8 cellular contexts compared by ENCODE assay signal in genomic region chr3:52339612-52340011, GRCh38. TPM values are rescaled to one million over a fixed set of nuclear protein-coding genes. Genes with fewer than 3 reads are reported as not detected.
DNase-seq lines count a peak whose midpoint lies in the region; ATAC-seq and TF ChIP-seq lines count a peak whose summit lies in the region.

No MANE protein-coding gene starts in this region.

- intact Hi-C loops in CD8-positive, alpha-beta T cell (cut with DNase I, micrococcal nuclease) = loop anchor here (1.0 to 10.0 kb wide), 5 partner anchors 48 to 338 kb away; partner anchors contain the start of gene WDR82 (in 1 of the 2)
- intact Hi-C loops in naive thymus-derived CD4-positive, alpha-beta T cell (cut with micrococcal nuclease) = loop anchor here (1.0 to 10.0 kb wide), 8 partner anchors 48 to 397 kb away; partner anchors contain the start of gene PARP3 (in 1 of the 2)

- TF ChIP-seq CTCF in CD8-positive, alpha-beta T cell (IDR thresholded peaks at IDR 0.05) = peak; percentile 93

- H3K36me3 Mint-ChIP-seq in CD8-positive, alpha-beta T cell = peaks cover 59% of the 10 kb centered on the region
- peaks cover 0 to 28% (median 11%) of the 10 kb centered on the region in 5 donors for H3K36me3 Mint-ChIP-seq in naive thymus-derived CD4-positive, alpha-beta T cell

- peak; percentile 90 for ATAC-seq in CD8-positive, alpha-beta T cell
- ATAC-seq in esophagus mucosa = peak; percentile 71
- ATAC-seq in naive thymus-derived CD4-positive, alpha-beta T cell = peak; percentile 92
- no peak for ATAC-seq in GM18519 (IDR thresholded peaks at IDR 0.05; ENCODE audit: low FRiP score, unreplicated experiment)
- no peak for ATAC-seq in HG02759 (IDR thresholded peaks at IDR 0.05; ENCODE audit: unreplicated experiment)

- no peak overlapping the region for H3K27ac Mint-ChIP-seq in CD8-positive, alpha-beta T cell
- H3K27ac Mint-ChIP-seq in naive thymus-derived CD4-positive, alpha-beta T cell = peak overlapping the region in 7 of 9 donors; percentile 1 to 78 (median 40)

- H3K27ac ChIP-seq in CD8-positive, alpha-beta T cell (ENCODE audit: low read depth, low read length) = no peak overlapping the region
- H3K27ac ChIP-seq in naive thymus-derived CD4-positive, alpha-beta T cell (ENCODE audit: low read depth, low read length) = no peak overlapping the region

- no peaks in the 10 kb centered on the region for H3K27me3 Mint-ChIP-seq in CD8-positive, alpha-beta T cell (ENCODE audit: low read depth)
- H3K27me3 Mint-ChIP-seq in naive thymus-derived CD4-positive, alpha-beta T cell = no peaks in the 10 kb centered on the region

- DNase-seq in CD8-positive, alpha-beta T cell = peak in 6 of 7 experiments; percentile 16 to 62 (median 44)
- DNase-seq in HK-2 (ENCODE audit: unreplicated experiment) (peak; percentile 14), NCI-H526 (lab: John Stamatoyannopoulos, UW) (peak; percentile 78 to 91)
- DNase-seq in activated CD4-positive, alpha-beta T cell treated with anti-CD3 and anti-CD28 coated beads, Interleukin-2, amount 50 U/mL, for 4 hours = peak; percentile 12 to 15
- DNase-seq in naive thymus-derived CD4-positive, alpha-beta T cell = peak in 7 of 9 donors; percentile 67 to 85 (median 76)

- peaks cover 3% of the 10 kb centered on the region for H3K36me3 ChIP-seq in CD8-positive, alpha-beta T cell (ENCODE audit: insufficient read depth, low read length)
- H3K36me3 ChIP-seq in naive thymus-derived CD4-positive, alpha-beta T cell (ENCODE audit: control insufficient read depth in 2 of 3, insufficient read depth in 3 of 3, low read length in 3 of 3) = peaks cover 0 to 17% (median 0%) of the 10 kb centered on the region in 3 experiments

- H3K9me3 ChIP-seq in CD8-positive, alpha-beta T cell (ENCODE audit: low read length) = no peaks in the 10 kb centered on the region
- H3K9me3 ChIP-seq in naive thymus-derived CD4-positive, alpha-beta T cell (ENCODE audit: control insufficient read depth in 2 of 3, low read length in 3 of 3) = no peaks in the 10 kb centered on the region

- no peaks in the 10 kb centered on the region for H3K27me3 ChIP-seq in CD8-positive, alpha-beta T cell (ENCODE audit: insufficient read depth, low read length)
- H3K27me3 ChIP-seq in naive thymus-derived CD4-positive, alpha-beta T cell (ENCODE audit: control insufficient read depth in 2 of 2, insufficient read depth in 2 of 2, low read length in 2 of 2) = no peaks in the 10 kb centered on the region

- H3K4me1 Mint-ChIP-seq in CD8-positive, alpha-beta T cell (ENCODE audit: low read depth) = peaks cover 5% of the 10 kb centered on the region
- peaks cover 7 to 16% (median 8%) of the 10 kb centered on the region in 7 donors for H3K4me1 Mint-ChIP-seq in naive thymus-derived CD4-positive, alpha-beta T cell

- no peaks in the 10 kb centered on the region for H3K4me1 ChIP-seq in CD8-positive, alpha-beta T cell (ENCODE audit: insufficient read depth, low read length)
- no peaks in the 10 kb centered on the region for H3K4me1 ChIP-seq in naive thymus-derived CD4-positive, alpha-beta T cell (ENCODE audit: control insufficient read depth in 2 of 2, insufficient read depth in 2 of 2, low read length in 2 of 2)

- no peaks in the 10 kb centered on the region for H3K9me3 Mint-ChIP-seq in CD8-positive, alpha-beta T cell
- peaks cover 0 to 2% (median 0%) of the 10 kb centered on the region in 11 donors for H3K9me3 Mint-ChIP-seq in naive thymus-derived CD4-positive, alpha-beta T cell

- POLR2A ChIA-PET in CD8-positive, alpha-beta T cell (lab: Charles Lee) = interaction anchor here (0.7 to 1.8 kb wide), 9 partner anchors 48 to 134 kb away, joined by 3 to 11 read pairs (median 4); partner anchors contain the start of genes PPM1M, TLR9 and WDR82
- POLR2A ChIA-PET in naive thymus-derived CD4-positive, alpha-beta T cell (lab: Charles Lee) = interaction anchor here (0.7 to 2.9 kb wide), 12 partner anchors 47 to 123 kb away, joined by 3 to 17 read pairs (median 6); partner anchors contain the start of genes GLYCTK and TWF2

- no peak overlapping the region for H3K4me3 Mint-ChIP-seq in CD8-positive, alpha-beta T cell
- no peak overlapping the region for H3K4me3 Mint-ChIP-seq in naive thymus-derived CD4-positive, alpha-beta T cell

- no peak overlapping the region for H3K4me3 ChIP-seq in CD8-positive, alpha-beta T cell (ENCODE audit: low read depth, low read length)
- H3K4me3 ChIP-seq in naive thymus-derived CD4-positive, alpha-beta T cell (ENCODE audit: low read length) = no peak overlapping the region

- CTCF ChIA-PET in CD8-positive, alpha-beta T cell (lab: Charles Lee) = interaction anchor here (0.6 to 15.2 kb wide), 63 partner anchors 10 to 1773 kb away, joined by 3 to 263 read pairs (median 5); partner anchors contain the start of genes DNAH1, GLYCTK, POC1A and TLR9
- CTCF ChIA-PET in naive thymus-derived CD4-positive, alpha-beta T cell (lab: Charles Lee) = interaction anchor here (0.6 to 4.5 kb wide), 37 partner anchors 8 to 1929 kb away, joined by 3 to 92 read pairs (median 6); partner anchors contain the start of genes GLYCTK, RPL29, TLR9 and TWF2

RNA-seq across cellular contexts. Expression of gene DNAH1, which starts 23.5 kb away (rescaled TPM):
- 10 to 100 TPM; 42.2 to 45.5 TPM for total RNA-seq in CD8-positive, alpha-beta T cell
- total RNA-seq in esophagus mucosa = 1.6 TPM
- total RNA-seq in naive thymus-derived CD4-positive, alpha-beta T cell = 10 to 100 TPM; 32.1 to 69.2 (median 49.0) TPM
- polyA plus RNA-seq in naive thymus-derived CD4-positive, alpha-beta T cell = 1 to 10 TPM in 1 of 2 donors, under 1 TPM in 1; 0.35 to 1.7 TPM

RNA-seq across cellular contexts. Expression of gene GLYCTK, which starts 52.0 kb away (rescaled TPM):
- total RNA-seq in CD8-positive, alpha-beta T cell = 10 to 100 TPM; 27.1 to 28.1 TPM
- total RNA-seq in esophagus mucosa = 7.2 TPM
- 10 to 100 TPM; 24.3 to 38.3 (median 32.8) TPM for total RNA-seq in naive thymus-derived CD4-positive, alpha-beta T cell
- 10 to 100 TPM in 1 of 2 donors, 1 to 10 TPM in 1; 8.0 to 15.5 TPM for polyA plus RNA-seq in naive thymus-derived CD4-positive, alpha-beta T cell

Comparison
In these comparisons a context has a peak if more than half of its experiments do, and no peak if none do; other contexts are left out.
1. ATAC-seq: peak in CD8-positive, alpha-beta T cell (single experiment), esophagus mucosa (single experiment) and naive thymus-derived CD4-positive, alpha-beta T cell (single experiment); none in GM18519 (single experiment) and HG02759 (single experiment).
2. DNase-seq: peak in every context shown above with its lines; median percentile 84 in NCI-H526; 76 in naive thymus-derived CD4-positive, alpha-beta T cell; 44 in CD8-positive, alpha-beta T cell; 14 in HK-2; 14 in activated CD4-positive, alpha-beta T cell treated with anti-CD3 and anti-CD28 coated beads, Interleukin-2, amount 50 U/mL, for 4 hours.
3. RNA of gene DNAH1, which starts 23.5 kb away (total RNA-seq): 32.1 to 69.2 TPM in naive thymus-derived CD4-positive, alpha-beta T cell and 42.2 to 45.5 TPM in CD8-positive, alpha-beta T cell; 1.6 TPM in esophagus mucosa (single experiment); every median in the first group is over 10 times any median in the second.